In genomic region chr19:10685210-10685609, GRCh38 we compare ENCODE assay signal across 21 cellular contexts.
"Had no signal": no experiment of that assay in that cellular context is flagged by ENCODE, and none has a peak within 500 bp of the region (broad histone marks: within the 10 kb centered on the region; RNA-seq: fewer than 3 reads in every experiment).

No MANE protein-coding gene starts in this region.

- H3K27ac Mint-ChIP-seq: activated CD8-positive, alpha-beta memory T cell treated with anti-CD3 and anti-CD28 coated beads, Interleukin-2, amount 10 ng/mL, durations not matched to agents 7 days and 5 days; activated T-cell treated with anti-CD3 and anti-CD28 coated beads, Interleukin-2, amount 50 U/mL, for 24 hours; memory B cell; stimulated activated memory B cell treated with anti-CD40 and anti-IgM and Interleukin-4, amounts not matched to agents 10 μg/mL and 1 μg/mL and 100 μg/mL, for 72 hours; type B pancreatic cell had no signal

- H3K9me3 Mint-ChIP-seq: activated naive CD4-positive, alpha-beta T cell treated with anti-CD3 and anti-CD28 coated beads, Interleukin-2, amount 50 U/mL, for 24 hours; activated T-cell treated with anti-CD3 and anti-CD28 coated beads, Interleukin-2, amount 50 U/mL, for 24 hours; memory B cell; natural killer cell; stimulated activated memory B cell treated with anti-CD40 and anti-IgM and Interleukin-4, amounts not matched to agents 10 μg/mL and 1 μg/mL and 100 μg/mL, for 72 hours; type B pancreatic cell had no signal

- H3K27me3 Mint-ChIP-seq: activated CD8-positive, alpha-beta memory T cell treated with anti-CD3 and anti-CD28 coated beads, Interleukin-2, amount 10 ng/mL, durations not matched to agents 7 days and 5 days; activated naive CD4-positive, alpha-beta T cell treated with anti-CD3 and anti-CD28 coated beads, Interleukin-2, amount 50 U/mL, for 24 hours; activated T-cell treated with anti-CD3 and anti-CD28 coated beads, Interleukin-2, amount 50 U/mL, for 24 hours; memory B cell; stimulated activated memory B cell treated with anti-CD40 and anti-IgM and Interleukin-4, amounts not matched to agents 10 μg/mL and 1 μg/mL and 100 μg/mL, for 72 hours; type B pancreatic cell had no signal

- FAIRE-seq: keratinocyte had no signal

- H3K4me3 Mint-ChIP-seq: activated CD8-positive, alpha-beta memory T cell treated with anti-CD3 and anti-CD28 coated beads, Interleukin-2, amount 10 ng/mL, durations not matched to agents 7 days and 5 days; activated naive CD4-positive, alpha-beta T cell treated with anti-CD3 and anti-CD28 coated beads, Interleukin-2, amount 50 U/mL, for 24 hours; activated T-cell treated with anti-CD3 and anti-CD28 coated beads, Interleukin-2, amount 50 U/mL, for 24 hours; memory B cell; natural killer cell; stimulated activated memory B cell treated with anti-CD40 and anti-IgM and Interleukin-4, amounts not matched to agents 10 μg/mL and 1 μg/mL and 100 μg/mL, for 72 hours; type B pancreatic cell had no signal

- DNase-seq: activated CD4-positive, alpha-beta T cell treated with anti-CD3 and anti-CD28 coated beads, Interleukin-2, amount 50 U/mL, for 48 hours; activated CD8-positive, alpha-beta memory T cell treated with anti-CD3 and anti-CD28 coated beads, Interleukin-2, amount 10 ng/mL, durations not matched to agents 7 days and 5 days; activated effector memory CD4-positive, alpha-beta T cell treated with anti-CD3 and anti-CD28 coated beads, Interleukin-2, amount 50 U/mL, for 16 hours; activated T-cell treated with anti-CD3 and anti-CD28 coated beads, Interleukin-2, amount 50 U/mL, for 24 hours; amniotic stem cell; brain microvascular endothelial cell; cortex of kidney; effector CD8-positive, alpha-beta T cell; gastrocnemius medialis; left lung; natural killer cell; occipital lobe; stimulated activated CD4-positive, alpha-beta T cell treated with anti-CD3 and anti-CD28 coated beads, Interleukin-1b, Interleukin-23, amount 100 ng/mL, for 48 hours; T1000 had no signal

- H3K4me1 ChIP-seq: gastrocnemius medialis, left lung, prostate gland had no signal

- H3K4me3 ChIP-seq: gastrocnemius medialis, left lung, prostate gland, SK-N-MC had no signal

- H3K4me1 Mint-ChIP-seq: activated CD8-positive, alpha-beta memory T cell treated with anti-CD3 and anti-CD28 coated beads, Interleukin-2, amount 10 ng/mL, durations not matched to agents 7 days and 5 days; activated naive CD4-positive, alpha-beta T cell treated with anti-CD3 and anti-CD28 coated beads, Interleukin-2, amount 50 U/mL, for 24 hours; memory B cell had no signal

- H3K27me3 ChIP-seq: brain microvascular endothelial cell, gastrocnemius medialis, left lung had no signal

- H3K27ac ChIP-seq: brain microvascular endothelial cell, gastrocnemius medialis, left lung, prostate gland, SK-N-MC had no signal

- H3K9me3 ChIP-seq: gastrocnemius medialis, left lung, prostate gland had no signal
